Comparison of ENCODE assay signal across 8 cellular contexts in the genomic region with DNA sequence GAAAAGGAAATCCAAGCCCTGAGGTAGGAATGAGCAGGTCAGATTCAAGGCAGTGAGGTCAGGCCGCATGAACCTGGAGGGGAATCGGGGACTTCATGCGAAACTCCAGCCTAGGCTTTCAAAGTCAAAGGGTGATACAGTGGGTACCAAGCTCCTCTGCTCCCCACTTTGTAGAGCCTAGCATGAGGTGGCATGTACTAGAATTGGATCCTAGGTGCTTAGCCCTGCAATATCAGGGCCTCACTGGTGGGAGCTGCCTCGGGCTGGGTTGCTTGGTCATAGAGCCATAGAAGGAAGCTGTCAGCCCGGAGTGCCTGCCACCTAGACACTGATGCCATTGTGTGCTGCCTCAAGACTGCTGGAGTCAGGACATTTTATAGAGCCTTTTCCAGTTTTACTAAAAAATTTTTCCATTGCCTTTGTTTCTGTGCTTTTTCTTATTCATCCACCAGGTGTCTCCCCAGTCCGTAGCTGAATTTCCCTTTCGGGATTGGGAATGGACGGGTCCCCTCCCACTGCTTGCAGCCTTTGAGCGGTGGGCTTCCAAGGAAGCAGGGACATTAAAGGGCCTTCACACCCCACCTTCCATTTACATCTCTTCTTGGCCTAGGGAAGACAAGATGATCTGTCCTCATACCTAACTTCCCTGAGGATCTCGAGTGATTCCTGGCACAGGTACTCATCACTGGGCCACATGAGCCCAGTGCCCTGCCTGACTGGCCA. TPM values are rescaled to one million over a fixed set of nuclear protein-coding genes. Genes with fewer than 3 reads are reported as not detected.
DNase-seq lines count a peak whose midpoint lies in the region; ATAC-seq, FAIRE-seq and TF ChIP-seq lines count a peak whose summit lies in the region.

No MANE protein-coding gene starts in this region.

- intact Hi-C loops in K562 (cut with micrococcal nuclease), result loop anchor here (1.0 kb wide), 1 partner anchor 20 kb away; no protein-coding TSS in a partner anchor

- H3K4me2 ChIP-seq in K562 (ENCODE audit: insufficient read depth, low read length), result no peak overlapping the region
- no peak overlapping the region for H3K4me2 ChIP-seq in mesendoderm (ENCODE audit: low read length)

- H4K8ac ChIP-seq in mesendoderm (ENCODE audit: low read depth, low read length), result no peak overlapping the region

- H3K27me3 ChIP-seq in HAP-1 (ENCODE audit: low read depth) (no peaks in the 10 kb centered on the region), K562 (ENCODE audit: control insufficient read depth in 2 of 2, insufficient read depth in 2 of 2, low read length in 2 of 2) (no peaks in the 10 kb centered on the region), mesendoderm (ENCODE audit: insufficient read depth, low read length, poor library complexity) (no peaks in the 10 kb centered on the region)

- POLR2A ChIA-PET in K562 (lab: Yijun Ruan, JAX), result interaction anchor here (0.6 to 0.7 kb wide), 2 partner anchors 13 to 218 kb away, joined by 3 to 4 read pairs; no protein-coding TSS in a partner anchor

- ATAC-seq in K562, result no peak
- ATAC-seq in HG02870 (IDR thresholded peaks at IDR 0.05; ENCODE audit: unreplicated experiment), result no peak
- ATAC-seq in HG03095 (IDR thresholded peaks at IDR 0.05; ENCODE audit: unreplicated experiment), result no peak

- peak; percentile 37 for FAIRE-seq in K562 (lab: Jason Lieb, UNC)

- peak; percentile 61 for DNase-seq in AG20443 (ENCODE audit: low spot score)
- DNase-seq in HAP-1 (ENCODE audit: low spot score in 2 of 2), result peak; percentile 61 to 63
- DNase-seq in K562 (ENCODE audit: extremely low read depth in 1 of 4, low spot score in 3 of 4), result peak in 1 of 4 experiments; percentile 28
- peak; percentile 60 for DNase-seq in mesendoderm
- no peak for DNase-seq in islet precursor cell
- DNase-seq in NCI-H2029 (lab: John Stamatoyannopoulos, UW), result no peak

- TSS peak; percentile 13 for BruUV-seq in K562 (replicated peaks; lab: Mats Ljungman, UMichigan)

- no peak overlapping the region for H2BK120ac ChIP-seq in mesendoderm (ENCODE audit: low read depth, low read length)

- no peaks in the 10 kb centered on the region for H3K9me1 ChIP-seq in K562 (ENCODE audit: control insufficient read depth, insufficient read depth, low read length)

- TF ChIP-seq RAD21 in K562 (CRISPR knock-in tag; conservative IDR thresholded peaks at IDR 0.05 in 1 of 2, IDR thresholded peaks at IDR 0.05 in 1 of 2), result peak; percentile 59 to 65

- in situ Hi-C loops in HAP-1 (cut with MboI; ENCODE audit: low sequenced_read_pairs) (no loop called here), K562 (cut with MboI) (loop anchor here (25.0 kb wide), 1 partner anchor 1043 kb away; no protein-coding TSS in a partner anchor)

- H4K20me1 ChIP-seq in K562 (replicated peaks; ENCODE audit: control insufficient read depth, insufficient read depth, low read length), result 0 out of 2 replicates have a peak, but pooled peaks cover 4% of the 10 kb centered on the region

- no peak for TF ChIP-seq EP300 in K562 (IDR thresholded peaks at IDR 0.05; ENCODE audit: low read length)

- H3K56ac ChIP-seq in mesendoderm (ENCODE audit: low read length), result peak overlapping the region; percentile 49

- no peak overlapping the region for H2AFZ ChIP-seq in K562 (ENCODE audit: low read depth, low read length)

- H2AK5ac ChIP-seq in mesendoderm (ENCODE audit: low read length), result no peak overlapping the region

- H3K23ac ChIP-seq in mesendoderm (ENCODE audit: low read length), result no peak overlapping the region

- H3K4ac ChIP-seq in mesendoderm (ENCODE audit: low read depth, low read length), result no peak overlapping the region

- CTCF ChIA-PET in K562 (lab: Yijun Ruan, JAX; ENCODE audit: low intra/inter-chr PET ratio), result interaction anchor here (0.8 to 9.3 kb wide), 2 partner anchors 19 to 68 kb away, joined by 3 to 150 read pairs; no protein-coding TSS in a partner anchor

- H2BK15ac ChIP-seq in mesendoderm (replicated peaks; ENCODE audit: low read depth), result no peak overlapping the region

- H3K9ac ChIP-seq in K562 (ENCODE audit: insufficient read depth in 1 of 2, low read depth in 2 of 2, low read length in 2 of 2) (no peak overlapping the region), mesendoderm (ENCODE audit: low read length) (peak overlapping the region; percentile 34)

- H2BK5ac ChIP-seq in mesendoderm (ENCODE audit: low read length), result no peak overlapping the region

- H3K9me3 ChIP-seq in HAP-1, result no peaks in the 10 kb centered on the region
- no peaks in the 10 kb centered on the region for H3K9me3 ChIP-seq in K562 (replicated peaks; ENCODE audit: control insufficient read depth, insufficient read depth, low read depth, low read length)

- H3K79me2 ChIP-seq in K562 (ENCODE audit: control insufficient read depth, insufficient read depth, low read length) (peaks cover 49% of the 10 kb centered on the region), mesendoderm (ENCODE audit: control insufficient read depth, insufficient read depth, low read length) (peaks cover 12% of the 10 kb centered on the region)

- 63% methylated on average over 10 of the region's 10 CpGs for WGBS in K562 (ENCODE audit: insufficient coverage, low coverage, missing lambda C conversion rate)
- no CpG with 5 or more reads among the region's 10 CpGs for WGBS in mesendoderm (ENCODE audit: extremely low coverage, insufficient coverage, low lambda C conversion rate)

- peaks cover 9% of the 10 kb centered on the region for H3K79me1 ChIP-seq in mesendoderm (ENCODE audit: low read length)

- no peak overlapping the region for H4K5ac ChIP-seq in mesendoderm (ENCODE audit: low read length)

- peak; percentile 41 to 71 (median 65); a peak in 5 of 6 replicates for TF ChIP-seq CTCF in K562 (IDR thresholded peaks at IDR 0.05 in 2 of 3, conservative IDR thresholded peaks at IDR 0.05 in 1 of 3; ENCODE audit: insufficient read depth in 2 of 3, low read depth in 1 of 3, low read length in 3 of 3)

- H3K36me3 ChIP-seq in HAP-1 (replicated peaks) (peaks cover 47% of the 10 kb centered on the region), K562 (ENCODE audit: control insufficient read depth, insufficient read depth, low read length) (peaks cover 47% of the 10 kb centered on the region; the same call in 2 of the 3 replicates), mesendoderm (ENCODE audit: control insufficient read depth, insufficient read depth, low read length) (peaks cover 21% of the 10 kb centered on the region)

- H3K18ac ChIP-seq in mesendoderm (ENCODE audit: low read length), result no peak overlapping the region

- TF ChIP-seq POLR2A in K562 (conservative IDR thresholded peaks at IDR 0.05), result no peak

- H3K4me3 ChIP-seq in HAP-1 (no peak overlapping the region), K562 (no peak overlapping the region), mesendoderm (ENCODE audit: low read length) (no peak overlapping the region)

- H3K27ac ChIP-seq in K562 (ENCODE audit: extremely low read depth, low read depth, low read length) (no peak overlapping the region; the same call in 2 of the 3 replicates), mesendoderm (ENCODE audit: low read depth, low read length) (no peak overlapping the region)

- H3K4me1 ChIP-seq in HAP-1 (peaks cover 21% of the 10 kb centered on the region), K562 (replicated peaks in 1 of 2; ENCODE audit: control insufficient read depth in 2 of 2, insufficient read depth in 2 of 2, low read length in 2 of 2) (peaks cover 22 to 43% of the 10 kb centered on the region in 2 experiments; a peak in 4 of 5 replicates), mesendoderm (ENCODE audit: control insufficient read depth, low read depth, low read length) (peaks cover 12% of the 10 kb centered on the region)

RNA-seq across cellular contexts. Expression of gene LZTS2, which starts 5.5 kb away (rescaled TPM):
- 28.9 and 51.1 TPM in 2 replicates for total RNA-seq in K562 (2011; cell fraction: chromatin; rRNA removed; ENCODE audit: low replicate concordance)
- 36.8 and 39.7 TPM in 2 replicates for total RNA-seq in K562 (2011; cell fraction: nucleolus; rRNA removed)
- total RNA-seq in K562 (2011; cell fraction: nucleoplasm; rRNA removed), result 26.9 and 34.2 TPM in 2 replicates
- total RNA-seq in K562 (2014; rRNA removed) (27.2 and 31.7 TPM in 2 replicates), K562 (2014; rRNA removed; fragmentation: Illumina TruSeq; extraction: Trizol) (5.4 and 6.4 TPM in 2 replicates), K562 (2015; rRNA removed; fragmentation: Illumina TruSeq; extraction: Trizol) (18.5 and 19.8 TPM in 2 replicates), K562 (2021) (38.6 and 42.1 TPM in 2 replicates)
- polyA plus RNA-seq in K562 (2011; rRNA removed) (14.7 and 29.0 TPM in 2 replicates), K562 (2014; fragmentation: Illumina TruSeq; extraction: Trizol) (11.8 and 30.3 TPM in 2 replicates), K562 (2014; fragmentation: Nextera tagmentation; extraction: Ambion mirVana) (under 1 TPM; 0.23 to 0.59 TPM), K562 (2014; rRNA removed) (42.5 and 43.7 TPM in 2 replicates)
- polyA plus RNA-seq in K562 (2011; cell fraction: cytosol; rRNA removed), result 28.1 and 68.0 TPM in 2 replicates
- polyA plus RNA-seq in K562 (2011; cell fraction: nucleus; rRNA removed), result 65.4 and 125 TPM in 2 replicates
- 34.1 and 35.5 TPM in 2 replicates for polyA plus RNA-seq in K562 (2012)
- 8.0 and 8.6 TPM in 2 replicates for polyA minus RNA-seq in K562 (2011; rRNA and poly(A)+ RNA removed)
- 19.6 and 24.0 TPM in 2 replicates for polyA minus RNA-seq in K562 (2011; cell fraction: cytosol; rRNA and poly(A)+ RNA removed)
- polyA minus RNA-seq in K562 (2011; cell fraction: nucleus; rRNA and poly(A)+ RNA removed), result 19.8 and 24.9 TPM in 2 replicates
- polyA plus RNA-seq in mesendoderm (2013, experiment 1 of 2), result 41.5 TPM
- 42.1 TPM for polyA plus RNA-seq in mesendoderm (2013, experiment 2 of 2)

RNA-seq across cellular contexts. Expression of gene TWNK, which starts 6.8 kb away (rescaled TPM):
- 20.7 and 34.6 TPM in 2 replicates for total RNA-seq in K562 (2011; cell fraction: chromatin; rRNA removed; ENCODE audit: low replicate concordance)
- total RNA-seq in K562 (2011; cell fraction: nucleolus; rRNA removed), result 16.7 and 19.2 TPM in 2 replicates
- 17.9 and 20.4 TPM in 2 replicates for total RNA-seq in K562 (2011; cell fraction: nucleoplasm; rRNA removed)
- 17.9 and 20.6 TPM in 2 replicates for total RNA-seq in K562 (2014; rRNA removed)
- 16.6 and 18.0 TPM in 2 replicates for total RNA-seq in K562 (2014; rRNA removed; fragmentation: Illumina TruSeq; extraction: Trizol)
- 13.6 and 14.3 TPM in 2 replicates for total RNA-seq in K562 (2015; rRNA removed; fragmentation: Illumina TruSeq; extraction: Trizol)
- total RNA-seq in K562 (2021), result 19.2 and 24.5 TPM in 2 replicates
- 16.1 and 17.4 TPM in 2 replicates for polyA plus RNA-seq in K562 (2011; rRNA removed)
- polyA plus RNA-seq in K562 (2011; cell fraction: cytosol; rRNA removed), result 13.8 and 17.6 TPM in 2 replicates
- polyA plus RNA-seq in K562 (2011; cell fraction: nucleus; rRNA removed), result 13.3 and 19.8 TPM in 2 replicates
- polyA plus RNA-seq in K562 (2012), result 10.5 and 24.8 TPM in 2 replicates
- polyA plus RNA-seq in K562 (2014; fragmentation: Illumina TruSeq; extraction: Trizol), result 34.7 and 35.5 TPM in 2 replicates
- 10 to 100 TPM; 11.6 to 14.8 TPM for polyA plus RNA-seq in K562 (2014; fragmentation: Nextera tagmentation; extraction: Ambion mirVana)
- 16.6 and 18.9 TPM in 2 replicates for polyA plus RNA-seq in K562 (2014; rRNA removed)
- polyA minus RNA-seq in K562 (2011; rRNA and poly(A)+ RNA removed), result 15.7 and 22.2 TPM in 2 replicates
- polyA minus RNA-seq in K562 (2011; cell fraction: cytosol; rRNA and poly(A)+ RNA removed), result 8.4 and 13.6 TPM in 2 replicates
- 7.5 and 8.2 TPM in 2 replicates for polyA minus RNA-seq in K562 (2011; cell fraction: nucleus; rRNA and poly(A)+ RNA removed)
- polyA plus RNA-seq in mesendoderm (2013, experiment 1 of 2), result 20.1 TPM
- 19.7 TPM for polyA plus RNA-seq in mesendoderm (2013, experiment 2 of 2)

RNA-seq across cellular contexts. Expression of gene MRPL43, which starts 6.8 kb away (rescaled TPM):
- 12.8 and 41.1 TPM in 2 replicates for total RNA-seq in K562 (2011; cell fraction: chromatin; rRNA removed; ENCODE audit: low replicate concordance)
- total RNA-seq in K562 (2011; cell fraction: nucleolus; rRNA removed), result 39.1 and 47.4 TPM in 2 replicates
- total RNA-seq in K562 (2011; cell fraction: nucleoplasm; rRNA removed), result 21.9 and 30.8 TPM in 2 replicates
- total RNA-seq in K562 (2014; rRNA removed) (55.9 and 63.2 TPM in 2 replicates), K562 (2014; rRNA removed; fragmentation: Illumina TruSeq; extraction: Trizol) (20.5 and 21.3 TPM in 2 replicates), K562 (2015; rRNA removed; fragmentation: Illumina TruSeq; extraction: Trizol) (40.0 and 42.5 TPM in 2 replicates), K562 (2021) (47.0 and 48.5 TPM in 2 replicates)
- polyA plus RNA-seq in K562 (2011; rRNA removed) (37.2 and 47.6 TPM in 2 replicates), K562 (2014; fragmentation: Illumina TruSeq; extraction: Trizol) (29.1 and 50.5 TPM in 2 replicates), K562 (2014; fragmentation: Nextera tagmentation; extraction: Ambion mirVana) (10 to 100 TPM; 15.1 to 25.6 TPM), K562 (2014; rRNA removed) (63.7 and 77.5 TPM in 2 replicates)
- 62.0 and 116 TPM in 2 replicates for polyA plus RNA-seq in K562 (2011; cell fraction: cytosol; rRNA removed)
- polyA plus RNA-seq in K562 (2011; cell fraction: nucleus; rRNA removed), result 74.2 and 104 TPM in 2 replicates
- 58.5 and 65.3 TPM in 2 replicates for polyA plus RNA-seq in K562 (2012)
- polyA minus RNA-seq in K562 (2011; rRNA and poly(A)+ RNA removed), result 7.5 and 9.8 TPM in 2 replicates
- 15.6 and 15.7 TPM in 2 replicates for polyA minus RNA-seq in K562 (2011; cell fraction: cytosol; rRNA and poly(A)+ RNA removed)
- polyA minus RNA-seq in K562 (2011; cell fraction: nucleus; rRNA and poly(A)+ RNA removed), result 26.4 and 27.4 TPM in 2 replicates
- 78.0 TPM for polyA plus RNA-seq in mesendoderm (2013, experiment 1 of 2)
- polyA plus RNA-seq in mesendoderm (2013, experiment 2 of 2), result 74.1 TPM

RNA-seq across cellular contexts. Expression of gene SEMA4G, which starts 24.8 kb away (rescaled TPM):
- total RNA-seq in K562 (2011; cell fraction: chromatin; rRNA removed; ENCODE audit: low replicate concordance), result 25.4 and 47.7 TPM in 2 replicates
- total RNA-seq in K562 (2011; cell fraction: nucleolus; rRNA removed), result 20.2 and 21.7 TPM in 2 replicates
- 27.2 and 39.2 TPM in 2 replicates for total RNA-seq in K562 (2011; cell fraction: nucleoplasm; rRNA removed)
- total RNA-seq in K562 (2014; rRNA removed), result 1.7 and 1.9 TPM in 2 replicates
- total RNA-seq in K562 (2014; rRNA removed; fragmentation: Illumina TruSeq; extraction: Trizol), result 1.3 and 1.5 TPM in 2 replicates
- total RNA-seq in K562 (2015; rRNA removed; fragmentation: Illumina TruSeq; extraction: Trizol), result 0.40 and 0.83 TPM in 2 replicates
- 4.1 and 4.2 TPM in 2 replicates for total RNA-seq in K562 (2021)
- 5.7 and 11.0 TPM in 2 replicates for polyA plus RNA-seq in K562 (2011; rRNA removed)
- polyA plus RNA-seq in K562 (2011; cell fraction: cytosol; rRNA removed), result 9.6 and 12.7 TPM in 2 replicates
- polyA plus RNA-seq in K562 (2011; cell fraction: nucleus; rRNA removed), result 27.9 and 42.5 TPM in 2 replicates
- polyA plus RNA-seq in K562 (2012), result 3.1 and 3.8 TPM in 2 replicates
- 6.6 and 7.8 TPM in 2 replicates for polyA plus RNA-seq in K562 (2014; fragmentation: Illumina TruSeq; extraction: Trizol)
- 1 to 10 TPM; 1.2 to 1.8 TPM for polyA plus RNA-seq in K562 (2014; fragmentation: Nextera tagmentation; extraction: Ambion mirVana)
- polyA plus RNA-seq in K562 (2014; rRNA removed), result 3.9 and 4.2 TPM in 2 replicates
- 5.3 and 6.2 TPM in 2 replicates for polyA minus RNA-seq in K562 (2011; rRNA and poly(A)+ RNA removed)
- 4.7 and 4.8 TPM in 2 replicates for polyA minus RNA-seq in K562 (2011; cell fraction: cytosol; rRNA and poly(A)+ RNA removed)
- polyA minus RNA-seq in K562 (2011; cell fraction: nucleus; rRNA and poly(A)+ RNA removed), result 5.0 and 5.2 TPM in 2 replicates
- 15.2 TPM for polyA plus RNA-seq in mesendoderm (2013, experiment 1 of 2)
- 14.6 TPM for polyA plus RNA-seq in mesendoderm (2013, experiment 2 of 2)

RNA-seq across cellular contexts. Expression of gene PDZD7, which starts 36.8 kb away (rescaled TPM):
- 0.69 TPM in 1 of 2 replicates, not detected in the other for total RNA-seq in K562 (2011; cell fraction: chromatin; rRNA removed; ENCODE audit: low replicate concordance)
- total RNA-seq in K562 (2011; cell fraction: nucleolus; rRNA removed), result 0.79 and 0.83 TPM in 2 replicates
- 0.44 and 0.46 TPM in 2 replicates for total RNA-seq in K562 (2011; cell fraction: nucleoplasm; rRNA removed)
- total RNA-seq in K562 (2014; rRNA removed) (0.16 and 0.23 TPM in 2 replicates), K562 (2014; rRNA removed; fragmentation: Illumina TruSeq; extraction: Trizol) (0.04 TPM in 1 of 2 replicates, not detected in the other), K562 (2015; rRNA removed; fragmentation: Illumina TruSeq; extraction: Trizol) (0.04 and 0.07 TPM in 2 replicates), K562 (2021) (0.09 and 0.29 TPM in 2 replicates)
- polyA plus RNA-seq in K562 (2011; rRNA removed) (0.24 and 0.28 TPM in 2 replicates), K562 (2014; fragmentation: Illumina TruSeq; extraction: Trizol) (0.04 TPM in 1 of 2 replicates, not detected in the other), K562 (2014; fragmentation: Nextera tagmentation; extraction: Ambion mirVana) (not detected), K562 (2014; rRNA removed) (0.04 and 0.07 TPM in 2 replicates)
- polyA plus RNA-seq in K562 (2011; cell fraction: cytosol; rRNA removed), result 0.15 and 0.57 TPM in 2 replicates
- 0.62 and 0.97 TPM in 2 replicates for polyA plus RNA-seq in K562 (2011; cell fraction: nucleus; rRNA removed)
- 0.09 and 0.54 TPM in 2 replicates for polyA plus RNA-seq in K562 (2012)
- polyA minus RNA-seq in K562 (2011; rRNA and poly(A)+ RNA removed), result 0.14 TPM in 1 of 2 replicates, not detected in the other
- 0.38 TPM in 1 of 2 replicates, not detected in the other for polyA minus RNA-seq in K562 (2011; cell fraction: cytosol; rRNA and poly(A)+ RNA removed)
- polyA minus RNA-seq in K562 (2011; cell fraction: nucleus; rRNA and poly(A)+ RNA removed), result 0.44 and 0.67 TPM in 2 replicates
- polyA plus RNA-seq in mesendoderm (2013, experiment 1 of 2), result 0.39 TPM
- polyA plus RNA-seq in mesendoderm (2013, experiment 2 of 2), result 0.39 TPM

Comparison
In these comparisons a context has a peak if more than half of its experiments do, and no peak if none do; other contexts are left out.
1. DNase-seq: peak in AG20443 (single experiment), HAP-1 (2 of 2) and mesendoderm (single experiment); none in islet precursor cell (single experiment) and NCI-H2029 (single experiment).